ENCODE assay signal across 1 cellular context in genomic region chr11:875769-876301, GRCh38.
TF ChIP-seq lines count a peak whose summit lies in the region.

No MANE protein-coding gene starts in this region.

TF ChIP-seq in K562, 482 proteins besides CTCF, POLR2A, EP300 and RAD21 (continues in another document):
- TF ChIP-seq NKRF (IDR thresholded peaks at IDR 0.05; ENCODE audit: borderline replicate concordance), result peak; percentile 39; the same call in 1 of the 2 replicates
- no peak for TF ChIP-seq ZNF740 (CRISPR knock-in tag; IDR thresholded peaks at IDR 0.05)
- TF ChIP-seq ZNF740 (tag; IDR thresholded peaks at IDR 0.05), result no peak
- peak; percentile 92 for TF ChIP-seq PML (IDR thresholded peaks at IDR 0.05; ENCODE audit: low read length)
- peak; percentile 94 for TF ChIP-seq POLR2AphosphoS5 (IDR thresholded peaks at IDR 0.05; ENCODE audit: control insufficient read depth, insufficient read depth, low read depth, low read length)
- TF ChIP-seq CHD2 (IDR thresholded peaks at IDR 0.05; ENCODE audit: low read depth, low read length), result no peak; the same call in none of the 2 replicates
- TF ChIP-seq XRCC5 (IDR thresholded peaks at IDR 0.05; ENCODE audit: low read depth, low read length), result 0 out of 2 replicates have a peak, but pooled peaks have one; percentile 18
- TF ChIP-seq LEF1 (IDR thresholded peaks at IDR 0.05), result 0 out of 2 replicates have a peak, but pooled peaks have one; percentile 30
- TF ChIP-seq HDAC2 (IDR thresholded peaks at IDR 0.05), result peak; percentile 88
- peak; percentile 65 for TF ChIP-seq MBD2 (IDR thresholded peaks at IDR 0.05; ENCODE audit: borderline replicate concordance, low read depth)
- no peak for TF ChIP-seq TARDBP (IDR thresholded peaks at IDR 0.05)
- TF ChIP-seq USF1 (CRISPR knock-in tag; IDR thresholded peaks at IDR 0.05), result peak; percentile 72
- 0 out of 2 replicates have a peak, but pooled peaks have one; percentile 33 for TF ChIP-seq MYC (IDR thresholded peaks at IDR 0.05; ENCODE audit: low read depth, low read length)
- TF ChIP-seq MYC (CRISPR knock-in tag; IDR thresholded peaks at IDR 0.05; ENCODE audit: borderline replicate concordance, low read depth), result no peak
- TF ChIP-seq NCOR1 (IDR thresholded peaks at IDR 0.05), result peak; percentile 99
- TF ChIP-seq BCOR (IDR thresholded peaks at IDR 0.05), result peak; percentile 86
- peak; percentile 86 for TF ChIP-seq CXXC5 (CRISPR knock-in tag; IDR thresholded peaks at IDR 0.05)
- TF ChIP-seq TBP (optimal IDR thresholded peaks at IDR 0.05; ENCODE audit: low read depth, low read length), result peak; percentile 33
- peak; percentile 70 for TF ChIP-seq SMARCB1 (IDR thresholded peaks at IDR 0.05; ENCODE audit: insufficient read length, low read depth)
- TF ChIP-seq ARID1B (IDR thresholded peaks at IDR 0.05), result peak; percentile 97
- TF ChIP-seq MTA1 (IDR thresholded peaks at IDR 0.05; ENCODE audit: borderline replicate concordance), result peak; percentile 19; the same call in 1 of the 2 replicates
- TF ChIP-seq MCM7 (IDR thresholded peaks at IDR 0.05), result no peak
- TF ChIP-seq ZNF766 (CRISPR knock-in tag; conservative IDR thresholded peaks at IDR 0.05), result peak; percentile 73; the same call in 1 of the 2 replicates
- TF ChIP-seq ETV6 (IDR thresholded peaks at IDR 0.05; ENCODE audit: borderline replicate concordance in 1 of 2, low read depth in 2 of 2, low read length in 1 of 2), result no peak
- no peak for TF ChIP-seq ETV6 (CRISPR knock-in tag; IDR thresholded peaks at IDR 0.05; ENCODE audit: borderline replicate concordance)
- 0 out of 2 replicates have a peak, but pooled peaks have one; percentile 49 for TF ChIP-seq ZNF12 (CRISPR knock-in tag; IDR thresholded peaks at IDR 0.05)
- TF ChIP-seq MNT (conservative IDR thresholded peaks at IDR 0.05), result peak; percentile 89 to 92
- TF ChIP-seq ZNF395 (CRISPR knock-in tag; IDR thresholded peaks at IDR 0.05), result peak; percentile 72; the same call in 1 of the 2 replicates
- TF ChIP-seq ZBTB43 (CRISPR knock-in tag; IDR thresholded peaks at IDR 0.05), result no peak
- peak; percentile 27; the same call in 1 of the 2 replicates for TF ChIP-seq RB1 (IDR thresholded peaks at IDR 0.05; ENCODE audit: low read depth)
- TF ChIP-seq PBX2 (CRISPR knock-in tag; IDR thresholded peaks at IDR 0.05; ENCODE audit: low read depth), result 0 out of 2 replicates have a peak, but pooled peaks have one; percentile 17
- no peak; the same call in 1 of the 2 replicates for TF ChIP-seq PBX2 (tag; conservative IDR thresholded peaks at IDR 0.05; ENCODE audit: low read depth)
- TF ChIP-seq ZNF239 (CRISPR knock-in tag; IDR thresholded peaks at IDR 0.05), result no peak
- no peak for TF ChIP-seq NR4A1 (CRISPR knock-in tag; IDR thresholded peaks at IDR 0.05)
- 0 out of 2 replicates have a peak, but pooled peaks have one; percentile 29 for TF ChIP-seq NR4A1 (tag; IDR thresholded peaks at IDR 0.05)
- no peak for TF ChIP-seq NFYB (IDR thresholded peaks at IDR 0.05; ENCODE audit: extremely low read depth, insufficient read length)
- 0 out of 2 replicates have a peak, but pooled peaks have one; percentile 72 for TF ChIP-seq CUX1 (CRISPR knock-in tag; IDR thresholded peaks at IDR 0.05)
- peak; percentile 49 for TF ChIP-seq PRDM10 (IDR thresholded peaks at IDR 0.05; ENCODE audit: partially characterized antibody)
- TF ChIP-seq ZFP36 (IDR thresholded peaks at IDR 0.05; ENCODE audit: low read depth, low read length, partially characterized antibody), result no peak
- 0 out of 2 replicates have a peak, but pooled peaks have one; percentile 41 for TF ChIP-seq GABPB1 (CRISPR knock-in tag; IDR thresholded peaks at IDR 0.05)
- no peak for TF ChIP-seq FUS (optimal IDR thresholded peaks at IDR 0.05; ENCODE audit: low read depth, low read length)
- TF ChIP-seq HMGN3 (IDR thresholded peaks at IDR 0.05; ENCODE audit: borderline replicate concordance, extremely low read depth, insufficient read length, low read depth, low read length), result peak; percentile 69
